Comparison of ENCODE assay signal across 8 cellular contexts in the genomic region with DNA sequence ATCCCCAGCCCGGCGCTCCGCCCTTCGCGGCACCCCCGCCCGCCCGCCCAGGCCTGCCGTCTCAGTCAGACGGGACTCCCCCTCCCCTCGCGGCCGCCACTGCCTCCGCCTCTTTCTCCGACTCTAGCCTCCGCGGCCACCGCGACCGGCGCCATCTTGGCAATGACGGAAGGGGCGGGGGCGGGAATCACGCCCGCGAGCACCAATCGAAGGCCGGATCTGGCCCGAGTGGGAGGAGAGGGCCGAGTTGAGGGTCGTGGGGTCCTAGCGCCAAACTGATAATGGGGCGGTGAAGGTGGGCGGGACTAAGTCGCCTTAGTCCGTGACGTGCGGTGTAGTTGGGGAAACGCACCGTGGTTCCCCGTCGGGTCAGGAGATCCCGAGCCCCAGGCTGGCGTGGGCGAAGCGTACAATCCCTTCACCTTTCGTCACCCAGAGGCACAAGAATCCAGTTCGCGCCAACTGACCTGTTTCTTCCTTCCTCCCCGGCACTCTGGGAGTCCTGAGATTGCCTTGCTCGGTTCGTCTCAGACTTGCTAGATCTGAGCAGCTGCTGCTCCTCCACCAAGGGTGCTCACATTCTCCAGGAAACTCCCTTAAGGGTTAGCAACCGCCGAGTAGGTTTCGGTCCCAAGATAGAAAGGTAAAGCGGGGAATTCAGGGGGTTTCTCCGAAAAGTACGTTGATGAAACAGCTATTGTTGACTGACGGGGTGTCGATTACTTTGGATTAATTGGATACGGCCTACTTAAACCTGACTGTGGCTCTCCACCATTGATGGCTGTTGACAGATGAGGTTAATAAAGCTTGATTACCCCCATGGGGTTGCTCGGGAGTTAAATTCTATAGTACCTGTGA. TPM values are rescaled to one million over a fixed set of nuclear protein-coding genes. Genes with fewer than 3 reads are reported as not detected.
A peak's percentile ranks its signal among the peaks of the same experiment; 100 is the strongest.
DNase-seq lines count a peak whose midpoint lies in the region; ATAC-seq and TF ChIP-seq lines count a peak whose summit lies in the region.

A gene (minus strand): TSS at position 164 of the 858 bp plus-strand sequence. CDS start 35,843 bp downstream, outside the sequence.

- peaks cover 62% of the 10 kb centered on the region for H3K4me1 ChIP-seq in DOHH2 (ENCODE audit: control insufficient read depth, low read length)
- peaks cover 24% of the 10 kb centered on the region for H3K4me1 ChIP-seq in GM23338 (ENCODE audit: insufficient read depth)
- H3K4me1 ChIP-seq in fibroblast of lung (ENCODE audit: control insufficient read depth, extremely low read depth, insufficient read depth, low read length): peaks cover 8% of the 10 kb centered on the region

- no peaks in the 10 kb centered on the region for H3K36me3 Mint-ChIP-seq in GM23338 (ENCODE audit: low read depth)
- H3K36me3 Mint-ChIP-seq in activated T-helper 17 cell treated with anti-CD3 and anti-CD28 coated beads, Interleukin-2, amount 50 U/mL, for 72 hours (ENCODE audit: low read depth): peaks cover 24% of the 10 kb centered on the region
- H3K36me3 Mint-ChIP-seq in naive thymus-derived CD8-positive, alpha-beta T cell: peaks cover 0 to 2% (median 2%) of the 10 kb centered on the region in 3 donors

- peak within 1 kb of the TSS; percentile 94 for H3K4me3 Mint-ChIP-seq in GM23338
- H3K4me3 Mint-ChIP-seq in activated T-helper 17 cell treated with anti-CD3 and anti-CD28 coated beads, Interleukin-2, amount 50 U/mL, for 72 hours: peak within 1 kb of the TSS; percentile 88
- peak within 1 kb of the TSS; percentile 85 to 99 (median 94) for H3K4me3 Mint-ChIP-seq in naive thymus-derived CD8-positive, alpha-beta T cell

- H3F3A ChIP-seq in DOHH2 (ENCODE audit: control insufficient read depth, insufficient read depth) (peaks cover 19% of the 10 kb centered on the region), GM23338 (replicated peaks; ENCODE audit: low read depth) (no peaks in the 10 kb centered on the region)

- H3K9me3 Mint-ChIP-seq in GM23338: no peaks in the 10 kb centered on the region
- no peaks in the 10 kb centered on the region for H3K9me3 Mint-ChIP-seq in activated T-helper 17 cell treated with anti-CD3 and anti-CD28 coated beads, Interleukin-2, amount 50 U/mL, for 72 hours
- no peaks in the 10 kb centered on the region for H3K9me3 Mint-ChIP-seq in naive thymus-derived CD8-positive, alpha-beta T cell

- TF ChIP-seq CTCF in DOHH2 (IDR thresholded peaks at IDR 0.05; ENCODE audit: low read depth, low read length, poor library complexity, severe bottlenecking): no peak
- no peak for TF ChIP-seq CTCF in GM23338 (conservative IDR thresholded peaks at IDR 0.05; ENCODE audit: low read depth in 2 of 2)
- TF ChIP-seq CTCF in fibroblast of lung (conservative IDR thresholded peaks at IDR 0.05 in 1 of 2, IDR thresholded peaks at IDR 0.05 in 1 of 2; ENCODE audit: low read depth in 1 of 2, low read length in 2 of 2): no peak

- peaks cover 4% of the 10 kb centered on the region for H3K27me3 Mint-ChIP-seq in GM23338 (ENCODE audit: insufficient read depth, low read depth, poor library complexity)
- H3K27me3 Mint-ChIP-seq in activated T-helper 17 cell treated with anti-CD3 and anti-CD28 coated beads, Interleukin-2, amount 50 U/mL, for 72 hours: no peaks in the 10 kb centered on the region
- no peaks in the 10 kb centered on the region for H3K27me3 Mint-ChIP-seq in naive thymus-derived CD8-positive, alpha-beta T cell

- peak within 1 kb of the TSS; percentile 84 for H3K27ac ChIP-seq in DOHH2 (ENCODE audit: low read depth, low read length)
- peak within 1 kb of the TSS; percentile 91 for H3K27ac ChIP-seq in GM23338 (ENCODE audit: low read depth)
- peak within 1 kb of the TSS; percentile 96 for H3K27ac ChIP-seq in fibroblast of lung (ENCODE audit: insufficient read depth, low read length)

- no peaks in the 10 kb centered on the region for H3K27me3 ChIP-seq in DOHH2 (ENCODE audit: control insufficient read depth, low read length)
- peaks cover 7% of the 10 kb centered on the region; the same call in 1 of the 2 replicates for H3K27me3 ChIP-seq in GM23338 (ENCODE audit: insufficient read depth)
- H3K27me3 ChIP-seq in fibroblast of lung (ENCODE audit: control insufficient read depth, insufficient read depth, low read length): no peaks in the 10 kb centered on the region

- peaks cover 26% of the 10 kb centered on the region for H3K36me3 ChIP-seq in DOHH2 (ENCODE audit: control insufficient read depth, low read length)
- H3K36me3 ChIP-seq in GM23338 (ENCODE audit: insufficient read depth): no peaks in the 10 kb centered on the region
- H3K36me3 ChIP-seq in fibroblast of lung (ENCODE audit: control insufficient read depth, insufficient read depth, low read length): no peaks in the 10 kb centered on the region

- H3K9me3 ChIP-seq in DOHH2 (ENCODE audit: control insufficient read depth, insufficient read depth, low read length) (no peaks in the 10 kb centered on the region), fibroblast of lung (ENCODE audit: control insufficient read depth, insufficient read depth, low read depth, low read length) (no peaks in the 10 kb centered on the region)

- DNase-seq in GM23338 (ENCODE audit: low spot score): peak; percentile 99
- peak; percentile 96 for DNase-seq in LHCN-M2 (ENCODE audit: low read depth)
- DNase-seq in RPMI8226: peak; percentile 100
- DNase-seq in fibroblast of lung (ENCODE audit: low read depth in 2 of 2): peak; percentile 97 to 98
- peak; percentile 96 to 99 (median 99) for DNase-seq in naive thymus-derived CD8-positive, alpha-beta T cell
- peak; percentile 96 to 98 (median 98) for DNase-seq in stimulated activated naive CD4-positive, alpha-beta T cell (lab: John Stamatoyannopoulos, UW)

- peak; percentile 93 for ATAC-seq in GM23338
- peak; percentile 78 for ATAC-seq in activated T-helper 17 cell treated with anti-CD3 and anti-CD28 coated beads, Interleukin-2, amount 50 U/mL, for 72 hours (replicated peaks)
- ATAC-seq in naive thymus-derived CD8-positive, alpha-beta T cell: peak; percentile 76 to 81

- H3K4me2 ChIP-seq in DOHH2 (ENCODE audit: low read length) (peak within 1 kb of the TSS; percentile 88), GM23338 (peak within 1 kb of the TSS; percentile 99), fibroblast of lung (ENCODE audit: extremely low read depth, insufficient read depth, low read length) (peak within 1 kb of the TSS; percentile 96)

- H3K79me2 ChIP-seq in DOHH2 (ENCODE audit: control insufficient read depth, low read length) (peaks cover 61% of the 10 kb centered on the region), GM23338 (replicated peaks; ENCODE audit: insufficient read depth) (peaks cover 8% of the 10 kb centered on the region; the same call in 1 of the 2 replicates), fibroblast of lung (ENCODE audit: control insufficient read depth, insufficient read depth, low read length) (peaks cover 26% of the 10 kb centered on the region)

- H3K9me2 ChIP-seq in DOHH2 (replicated peaks; ENCODE audit: control insufficient read depth, low read length) (no peaks in the 10 kb centered on the region), GM23338 (ENCODE audit: insufficient read depth) (no peaks in the 10 kb centered on the region)

- peaks cover 29% of the 10 kb centered on the region for H3K4me1 Mint-ChIP-seq in GM23338
- H3K4me1 Mint-ChIP-seq in activated T-helper 17 cell treated with anti-CD3 and anti-CD28 coated beads, Interleukin-2, amount 50 U/mL, for 72 hours: peaks cover 36% of the 10 kb centered on the region
- H3K4me1 Mint-ChIP-seq in naive thymus-derived CD8-positive, alpha-beta T cell: peaks cover 15 to 58% (median 37%) of the 10 kb centered on the region in 4 donors

- POLR2A ChIA-PET in naive thymus-derived CD8-positive, alpha-beta T cell (lab: Charles Lee): interaction anchor here (0.6 to 6.2 kb wide), 16 partner anchors 14 to 506 kb away, joined by 3 to 97 read pairs (median 12); a partner anchor contains a TSS

- H4K20me1 ChIP-seq in DOHH2 (ENCODE audit: control insufficient read depth, insufficient read depth, low read depth, low read length): no peaks in the 10 kb centered on the region
- H4K20me1 ChIP-seq in GM23338 (replicated peaks; ENCODE audit: insufficient read depth): no peaks in the 10 kb centered on the region
- no peaks in the 10 kb centered on the region for H4K20me1 ChIP-seq in fibroblast of lung (ENCODE audit: control insufficient read depth, extremely low read depth, insufficient read depth, low read length)

- H3K9ac ChIP-seq in fibroblast of lung (ENCODE audit: insufficient read depth, low read length): peak within 1 kb of the TSS; percentile 82

- H3K4me3 ChIP-seq in DOHH2 (ENCODE audit: low read length) (peak within 1 kb of the TSS; percentile 88), GM23338 (peak within 1 kb of the TSS; percentile 92), fibroblast of lung (replicated peaks in 1 of 4; ENCODE audit: control extremely low read depth in 1 of 4, insufficient read depth in 1 of 4, low read depth in 3 of 4, low read length in 4 of 4) (peak within 1 kb of the TSS; percentile 69 to 91 (median 89))

- H2AFZ ChIP-seq in GM23338 (peak within 1 kb of the TSS; percentile 98), fibroblast of lung (ENCODE audit: low read length) (peak within 1 kb of the TSS; percentile 89)

- H3K27ac Mint-ChIP-seq in GM23338: peak within 1 kb of the TSS; percentile 96
- peak within 1 kb of the TSS; percentile 97 for H3K27ac Mint-ChIP-seq in activated T-helper 17 cell treated with anti-CD3 and anti-CD28 coated beads, Interleukin-2, amount 50 U/mL, for 72 hours
- H3K27ac Mint-ChIP-seq in naive thymus-derived CD8-positive, alpha-beta T cell: peak within 1 kb of the TSS; percentile 94 to 100 (median 98)

TF ChIP-seq in GM23338, 12 proteins besides CTCF, POLR2A, EP300 and RAD21:
- peak; percentile 92 for TF ChIP-seq CREB1 (CRISPR knock-in tag; IDR thresholded peaks at IDR 0.05; ENCODE audit: low read depth)
- peak; percentile 75 for TF ChIP-seq POLR2AphosphoS5 (IDR thresholded peaks at IDR 0.05; ENCODE audit: low read depth)
- TF ChIP-seq EZH2 (IDR thresholded peaks at IDR 0.05; ENCODE audit: low read depth, unreplicated experiment): no peak
- no peak for TF ChIP-seq JUNB (IDR thresholded peaks at IDR 0.05; ENCODE audit: unreplicated experiment)

RNA-seq across cellular contexts. Expression of the gene that starts here (rescaled TPM):
- 9.0 and 10.3 TPM in 2 replicates for total RNA-seq in GM23338 (2014; rRNA removed; shearing (Covaris generic))
- polyA plus RNA-seq in GM23338 (2016; fragmentation: Nextera tagmentation; extraction: Ambion mirVana): 3.2 and 3.4 TPM in 2 replicates
- 7.8 and 16.4 TPM in 2 replicates for total RNA-seq in LHCN-M2 (2014; rRNA removed)
- polyA plus RNA-seq in LHCN-M2 (2012): 2.5 TPM
- 10 to 100 TPM; 48.2 to 61.2 TPM for total RNA-seq in activated T-helper 17 cell treated with anti-CD3 and anti-CD28 coated beads, Interleukin-2, amount 50 U/mL, for 72 hours
- 24.9 and 30.6 TPM in 2 replicates for total RNA-seq in fibroblast of lung
- 13.5 and 16.7 TPM in 2 replicates for polyA plus RNA-seq in fibroblast of lung
- polyA plus RNA-seq in fibroblast of lung (2012): 8.1 and 10.4 TPM in 2 replicates
- 8.2 and 12.8 TPM in 2 replicates for polyA minus RNA-seq in fibroblast of lung (ENCODE audit: low replicate concordance)
- 10 to 100 TPM; 58.4 to 62.9 TPM for total RNA-seq in naive thymus-derived CD8-positive, alpha-beta T cell
- polyA plus RNA-seq in naive thymus-derived CD8-positive, alpha-beta T cell: 10 to 100 TPM in 2 of 3 donors, 1 to 10 TPM in 1; 9.3 to 12.0 (median 11.2) TPM

Comparison
In these comparisons a context has a peak if more than half of its experiments do, and no peak if none do; other contexts are left out.
1. Peak in every context shown above with its lines: DNase-seq, ATAC-seq, H3K4me3 ChIP-seq and H3K27ac ChIP-seq.